In the genomic region with DNA sequence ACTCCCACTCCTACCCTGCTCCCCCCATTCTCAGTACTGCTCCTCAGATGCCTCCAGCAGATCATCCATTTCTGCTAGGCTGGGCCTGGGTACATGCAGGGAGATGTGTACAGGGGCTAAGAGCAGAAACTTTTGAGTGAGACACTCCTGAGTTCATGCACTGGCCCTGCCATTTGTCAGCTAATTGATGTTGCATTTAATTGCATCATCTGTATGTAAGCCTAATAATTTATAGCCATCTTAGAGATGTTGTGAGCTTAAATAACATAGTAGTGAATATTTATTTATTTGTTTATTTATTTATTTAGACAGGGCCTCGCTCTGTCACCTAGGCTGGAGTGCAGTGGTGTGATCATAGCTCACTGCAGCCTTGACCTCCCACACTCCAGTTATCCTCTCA, we compare ENCODE assay signal across 2 cellular contexts.
TF ChIP-seq lines count a peak whose summit lies in the region.

No MANE protein-coding gene starts in this region.

TF ChIP-seq in K562, 482 proteins besides CTCF, POLR2A, EP300 and RAD21 (continues in another document):
- TF ChIP-seq CSDE1 (IDR thresholded peaks at IDR 0.05) = no peak
- TF ChIP-seq, protein P1, sequence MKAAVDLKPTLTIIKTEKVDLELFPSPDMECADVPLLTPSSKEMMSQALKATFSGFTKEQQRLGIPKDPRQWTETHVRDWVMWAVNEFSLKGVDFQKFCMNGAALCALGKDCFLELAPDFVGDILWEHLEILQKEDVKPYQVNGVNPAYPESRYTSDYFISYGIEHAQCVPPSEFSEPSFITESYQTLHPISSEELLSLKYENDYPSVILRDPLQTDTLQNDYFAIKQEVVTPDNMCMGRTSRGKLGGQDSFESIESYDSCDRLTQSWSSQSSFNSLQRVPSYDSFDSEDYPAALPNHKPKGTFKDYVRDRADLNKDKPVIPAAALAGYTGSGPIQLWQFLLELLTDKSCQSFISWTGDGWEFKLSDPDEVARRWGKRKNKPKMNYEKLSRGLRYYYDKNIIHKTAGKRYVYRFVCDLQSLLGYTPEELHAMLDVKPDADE (conservative IDR thresholded peaks at IDR 0.05; ENCODE audit: control insufficient read depth, low read depth, low read length) = no peak
- no peak for TF ChIP-seq SMARCA4 (IDR thresholded peaks at IDR 0.05)
- peak; percentile 11; the same call in 1 of the 2 replicates for TF ChIP-seq ZNF589 (CRISPR knock-in tag; IDR thresholded peaks at IDR 0.05; ENCODE audit: low read depth)
- no peak for TF ChIP-seq RBM17 (IDR thresholded peaks at IDR 0.05; ENCODE audit: borderline replicate concordance, low read depth, low read length)
- no peak for TF ChIP-seq RBFOX2 (IDR thresholded peaks at IDR 0.05; ENCODE audit: low read depth, low read length)
- peak in 1 of 2 experiments; percentile 47; a peak in 2 of 4 replicates for TF ChIP-seq TRIM24 (IDR thresholded peaks at IDR 0.05)
- no peak for TF ChIP-seq ZNF146 (CRISPR knock-in tag; IDR thresholded peaks at IDR 0.05; ENCODE audit: unreplicated experiment)
- TF ChIP-seq PYGO2 (tag; IDR thresholded peaks at IDR 0.05) = no peak
- TF ChIP-seq SMAD4 (CRISPR knock-in tag; conservative IDR thresholded peaks at IDR 0.05) = 0 out of 2 replicates have a peak, but pooled peaks have one; percentile 22
- no peak for TF ChIP-seq RUNX1 (IDR thresholded peaks at IDR 0.05; ENCODE audit: low read depth)
- no peak for TF ChIP-seq RCOR1 (IDR thresholded peaks at IDR 0.05; ENCODE audit: borderline replicate concordance in 1 of 2, low read depth in 2 of 2, low read length in 2 of 2)
- TF ChIP-seq, protein P2, sequence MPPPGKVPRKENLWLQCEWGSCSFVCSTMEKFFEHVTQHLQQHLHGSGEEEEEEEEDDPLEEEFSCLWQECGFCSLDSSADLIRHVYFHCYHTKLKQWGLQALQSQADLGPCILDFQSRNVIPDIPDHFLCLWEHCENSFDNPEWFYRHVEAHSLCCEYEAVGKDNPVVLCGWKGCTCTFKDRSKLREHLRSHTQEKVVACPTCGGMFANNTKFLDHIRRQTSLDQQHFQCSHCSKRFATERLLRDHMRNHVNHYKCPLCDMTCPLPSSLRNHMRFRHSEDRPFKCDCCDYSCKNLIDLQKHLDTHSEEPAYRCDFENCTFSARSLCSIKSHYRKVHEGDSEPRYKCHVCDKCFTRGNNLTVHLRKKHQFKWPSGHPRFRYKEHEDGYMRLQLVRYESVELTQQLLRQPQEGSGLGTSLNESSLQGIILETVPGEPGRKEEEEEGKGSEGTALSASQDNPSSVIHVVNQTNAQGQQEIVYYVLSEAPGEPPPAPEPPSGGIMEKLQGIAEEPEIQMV (tag; conservative IDR thresholded peaks at IDR 0.05; ENCODE audit: low read depth) = no peak
- no peak for TF ChIP-seq MBD2 (IDR thresholded peaks at IDR 0.05; ENCODE audit: borderline replicate concordance, low read depth)
- no peak for TF ChIP-seq HES1 (IDR thresholded peaks at IDR 0.05; ENCODE audit: low read depth)
- TF ChIP-seq, protein P3, sequence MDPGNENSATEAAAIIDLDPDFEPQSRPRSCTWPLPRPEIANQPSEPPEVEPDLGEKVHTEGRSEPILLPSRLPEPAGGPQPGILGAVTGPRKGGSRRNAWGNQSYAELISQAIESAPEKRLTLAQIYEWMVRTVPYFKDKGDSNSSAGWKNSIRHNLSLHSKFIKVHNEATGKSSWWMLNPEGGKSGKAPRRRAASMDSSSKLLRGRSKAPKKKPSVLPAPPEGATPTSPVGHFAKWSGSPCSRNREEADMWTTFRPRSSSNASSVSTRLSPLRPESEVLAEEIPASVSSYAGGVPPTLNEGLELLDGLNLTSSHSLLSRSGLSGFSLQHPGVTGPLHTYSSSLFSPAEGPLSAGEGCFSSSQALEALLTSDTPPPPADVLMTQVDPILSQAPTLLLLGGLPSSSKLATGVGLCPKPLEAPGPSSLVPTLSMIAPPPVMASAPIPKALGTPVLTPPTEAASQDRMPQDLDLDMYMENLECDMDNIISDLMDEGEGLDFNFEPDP (CRISPR knock-in tag; IDR thresholded peaks at IDR 0.05) = no peak
- TF ChIP-seq NFRKB (IDR thresholded peaks at IDR 0.05; ENCODE audit: low read depth) = 0 out of 2 replicates have a peak, but pooled peaks have one; percentile 32
- peak; percentile 88 for TF ChIP-seq ATF4 (CRISPR knock-in tag; IDR thresholded peaks at IDR 0.05)
- no peak for TF ChIP-seq FIP1L1 (IDR thresholded peaks at IDR 0.05; ENCODE audit: low read depth, low read length, poor library complexity, severe bottlenecking)

TF ChIP-seq in SK-N-SH treated with all-trans-retinoic acid at 6 μM for 48 hours, 23 proteins besides CTCF, POLR2A, EP300 and RAD21:
- TF ChIP-seq ISL1 (CRISPR knock-in tag; IDR thresholded peaks at IDR 0.05) (no peak), ZFP3 (CRISPR knock-in tag; IDR thresholded peaks at IDR 0.05) (no peak), GLIS3 (CRISPR knock-in tag; IDR thresholded peaks at IDR 0.05) (no peak)
- TF ChIP-seq, protein P4, sequence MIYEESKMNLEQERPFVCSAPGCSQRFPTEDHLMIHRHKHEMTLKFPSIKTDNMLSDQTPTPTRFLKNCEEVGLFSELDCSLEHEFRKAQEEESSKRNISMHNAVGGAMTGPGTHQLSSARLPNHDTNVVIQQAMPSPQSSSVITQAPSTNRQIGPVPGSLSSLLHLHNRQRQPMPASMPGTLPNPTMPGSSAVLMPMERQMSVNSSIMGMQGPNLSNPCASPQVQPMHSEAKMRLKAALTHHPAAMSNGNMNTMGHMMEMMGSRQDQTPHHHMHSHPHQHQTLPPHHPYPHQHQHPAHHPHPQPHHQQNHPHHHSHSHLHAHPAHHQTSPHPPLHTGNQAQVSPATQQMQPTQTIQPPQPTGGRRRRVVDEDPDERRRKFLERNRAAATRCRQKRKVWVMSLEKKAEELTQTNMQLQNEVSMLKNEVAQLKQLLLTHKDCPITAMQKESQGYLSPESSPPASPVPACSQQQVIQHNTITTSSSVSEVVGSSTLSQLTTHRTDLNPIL (CRISPR knock-in tag; IDR thresholded peaks at IDR 0.05; ENCODE audit: low read depth) = no peak
